ENCODE assay signal across 32 cellular contexts in genomic region chr3:133753779-133754164, GRCh38.
"Had no signal": no experiment of that assay in that cellular context is flagged by ENCODE, and none has a peak within 500 bp of the region (broad histone marks: within the 10 kb centered on the region; RNA-seq: fewer than 3 reads in every experiment).

No MANE protein-coding gene starts in this region.

- H3K4me3 ChIP-seq: ascending aorta, breast epithelium, MG63, PC-9 had no signal

- H3K27me3 ChIP-seq: ascending aorta, breast epithelium, MG63 had no signal

- H3K4me2 ChIP-seq: PC-9 had no signal

- H3K27ac ChIP-seq: ascending aorta, PC-9, WERI-Rb-1 had no signal

- ATAC-seq: activated CD8-positive, alpha-beta memory T cell treated with anti-CD3 and anti-CD28 coated beads, Interleukin-2, amount 10 ng/mL, durations not matched to agents 7 days and 5 days had no signal

- H3K36me3 ChIP-seq: ascending aorta, breast epithelium, MG63, WERI-Rb-1 had no signal

- DNase-seq: activated CD4-positive, alpha-beta memory T cell treated with anti-CD3 and anti-CD28 coated beads, Interleukin-2, amount 10 ng/mL, durations not matched to agents 7 days and 5 days; activated CD4-positive, alpha-beta T cell treated with anti-CD3 and anti-CD28 coated beads for 1 hour; activated CD4-positive, alpha-beta T cell treated with anti-CD3 and anti-CD28 coated beads for 48 hours; activated CD4-positive, CD25-positive, alpha-beta regulatory T cell; activated CD8-positive, alpha-beta memory T cell treated with anti-CD3 and anti-CD28 coated beads for 24 hours; activated CD8-positive, alpha-beta memory T cell treated with anti-CD3 and anti-CD28 coated beads, Interleukin-2, amount 10 ng/mL, durations not matched to agents 7 days and 5 days; activated CD8-positive, alpha-beta memory T cell treated with anti-CD3 and anti-CD28 coated beads, Interleukin-2, amount 50 U/mL, for 48 hours; activated gamma-delta T cell; activated naive CD4-positive, alpha-beta T cell treated with Interleukin-2 at 50 U/mL for 16 hours; activated naive CD8-positive, alpha-beta T cell treated with anti-CD3 and anti-CD28 coated beads, Interleukin-2, amount 10 ng/mL, durations not matched to agents 7 days and 5 days; activated T-cell treated with anti-CD3 and anti-CD28 coated beads, Interleukin-2, amount 50 U/mL, for 48 hours; amygdala; Kasumi-1; KG1; MG63; MV-4-11; NCI-H1092; NCI-H1436 treated with DMSO at 0.1 percent for 48 hours; NCI-H1694 treated with DMSO at 0.1 percent for 48 hours; NCI-H2029; NCI-H510A; NCI-H526; NCI-H748 treated with DMSO at 0.1 percent for 48 hours; PC-9; Right ventricle myocardium superior; SW 1271; T-helper 1 cell; T-helper 2 cell; T-helper 9 cell; WERI-Rb-1 had no signal

- H2AFZ ChIP-seq: PC-9 had no signal

- H3K4me1 ChIP-seq: ascending aorta, breast epithelium had no signal

- H3K9me3 ChIP-seq: ascending aorta, breast epithelium, MG63 had no signal
